In genomic region chr7:52958621-52959140, GRCh38 we compare ENCODE assay signal across 20 cellular contexts.
DNase-seq lines count a peak whose midpoint lies in the region; ATAC-seq and TF ChIP-seq lines count a peak whose summit lies in the region.
"Had no signal": no experiment of that assay in that cellular context is flagged by ENCODE, and none has a peak within 500 bp of the region (broad histone marks: within the 10 kb centered on the region; RNA-seq: fewer than 3 reads in every experiment).

No MANE protein-coding gene starts in this region.

- no peaks in the 10 kb centered on the region for H3K79me1 ChIP-seq in mesendoderm (ENCODE audit: low read length)

- H3K9me3 ChIP-seq in ascending aorta: no peaks in the 10 kb centered on the region
- H3K9me3 ChIP-seq in testis: no peaks in the 10 kb centered on the region
- H3K9me3 ChIP-seq: SJCRH30 had no signal

- H2AK5ac ChIP-seq in mesendoderm (ENCODE audit: low read length): no peak overlapping the region

- peak overlapping the region; percentile 68 for H3K18ac ChIP-seq in mesendoderm (ENCODE audit: low read length)

- H3K4me1 Mint-ChIP-seq in GM23338 (peaks cover 28% of the 10 kb centered on the region), T-cell (no peaks in the 10 kb centered on the region)

- intact Hi-C loops in ascending aorta (cut with DNase I) (no loop called here), testis (cut with DNase I; ENCODE audit: low total_unique reads) (no loop called here)

- no peak for DNase-seq in GM23338 (ENCODE audit: low spot score)
- DNase-seq in ascending aorta (ENCODE audit: low spot score in 2 of 2): no peak
- DNase-seq in mesendoderm: no peak
- DNase-seq in testis: no peak
- DNase-seq in NCI-H748 treated with DMSO at 0.1 percent for 48 hours (lab: John Stamatoyannopoulos, UW): no peak
- no peak for DNase-seq in NCI-H226
- no peak for DNase-seq in T-cell
- DNase-seq: DMS153; DND-41; MV-4-11; NCI-H1105; NCI-H1436 treated with DMSO at 0.1 percent for 48 hours; NCI-H187 treated with DMSO at 0.1 percent for 48 hours; NCI-H2171 treated with DMSO at 0.1 percent for 48 hours; NCI-H524; NCI-H82; NK-92 treated with Interleukin-12 subunit alpha and Interleukin-12 subunit beta, amount 100 ng/mL, for 24 hours; PC-9 had no signal

- H3K27ac ChIP-seq in GM23338 (ENCODE audit: low read depth): no peak overlapping the region
- H3K27ac ChIP-seq in ascending aorta: peak overlapping the region; percentile 46 to 67
- H3K27ac ChIP-seq in mesendoderm (ENCODE audit: low read depth, low read length): no peak overlapping the region
- peak overlapping the region; percentile 52 to 68 for H3K27ac ChIP-seq in testis
- H3K27ac ChIP-seq: PC-9, SJCRH30 had no signal

- H3K4me3 Mint-ChIP-seq in GM23338 (no peak overlapping the region), T-cell (no peak overlapping the region)

- no peaks in the 10 kb centered on the region for H4K20me1 ChIP-seq in GM23338 (replicated peaks; ENCODE audit: insufficient read depth)

- H2BK5ac ChIP-seq in mesendoderm (ENCODE audit: low read length): no peak overlapping the region

- H3K36me3 Mint-ChIP-seq in GM23338 (ENCODE audit: low read depth) (no peaks in the 10 kb centered on the region), T-cell (no peaks in the 10 kb centered on the region)

- H3K4me1 ChIP-seq in GM23338 (ENCODE audit: insufficient read depth) (peaks cover 27% of the 10 kb centered on the region), ascending aorta (peaks cover 0 to 24% of the 10 kb centered on the region in 2 donors), mesendoderm (ENCODE audit: control insufficient read depth, low read depth, low read length) (peaks cover 2% of the 10 kb centered on the region), testis (peaks cover 46% of the 10 kb centered on the region)
- H3K4me1 ChIP-seq: SJCRH30 had no signal

- no peak overlapping the region for H3K56ac ChIP-seq in mesendoderm (ENCODE audit: low read length)

- H4K5ac ChIP-seq in mesendoderm (ENCODE audit: low read length): no peak overlapping the region

- H3K23ac ChIP-seq in mesendoderm (ENCODE audit: low read length): no peak overlapping the region

- TF ChIP-seq CTCF in GM23338 (conservative IDR thresholded peaks at IDR 0.05; ENCODE audit: low read depth in 2 of 2): no peak
- TF ChIP-seq CTCF in ascending aorta (IDR thresholded peaks at IDR 0.05): no peak
- TF ChIP-seq CTCF in testis (IDR thresholded peaks at IDR 0.05): no peak

- WGBS in mesendoderm (ENCODE audit: extremely low coverage, insufficient coverage, low lambda C conversion rate): no CpG with 5 or more reads among the region's 4 CpGs
- WGBS in testis, 2 donors: 56 to 74% methylated on average over 4 of the region's 4 CpGs

- H3K9me3 Mint-ChIP-seq in GM23338: peaks cover 3% of the 10 kb centered on the region; the same call in 1 of the 3 replicates
- peaks cover 15 to 42% (median 28%) of the 10 kb centered on the region in 3 donors for H3K9me3 Mint-ChIP-seq in T-cell

- H3K4me2 ChIP-seq in GM23338 (peak overlapping the region; percentile 37; the same call in 1 of the 2 replicates), mesendoderm (ENCODE audit: low read length) (no peak overlapping the region)
- H3K4me2 ChIP-seq: PC-9 had no signal

- no peaks in the 10 kb centered on the region for H3K9me2 ChIP-seq in GM23338 (ENCODE audit: insufficient read depth)

- ATAC-seq in GM23338: no peak
- ATAC-seq in T-cell (replicated peaks in 1 of 4): no peak
- ATAC-seq: Right ventricle myocardium inferior had no signal

- POLR2A ChIA-PET in T-cell (lab: Charles Lee): no interaction called here

- H3K27ac Mint-ChIP-seq in GM23338: no peak overlapping the region
- no peak overlapping the region for H3K27ac Mint-ChIP-seq in T-cell

- no peak overlapping the region for H4K8ac ChIP-seq in mesendoderm (ENCODE audit: low read depth, low read length)

- H3K27me3 Mint-ChIP-seq in GM23338 (ENCODE audit: insufficient read depth, low read depth, poor library complexity): no peaks in the 10 kb centered on the region
- no peaks in the 10 kb centered on the region for H3K27me3 Mint-ChIP-seq in T-cell

- peak overlapping the region; percentile 57 for H2BK15ac ChIP-seq in mesendoderm (replicated peaks; ENCODE audit: low read depth)

- H3K4ac ChIP-seq in mesendoderm (ENCODE audit: low read depth, low read length): no peak overlapping the region

- H3K4me3 ChIP-seq in GM23338 (no peak overlapping the region), ascending aorta (no peak overlapping the region), mesendoderm (ENCODE audit: low read length) (no peak overlapping the region), testis (no peak overlapping the region)
- H3K4me3 ChIP-seq: PC-9, SJCRH30 had no signal

- CTCF ChIA-PET in T-cell (lab: Charles Lee): no interaction called here

- H3K9ac ChIP-seq in mesendoderm (ENCODE audit: low read length): no peak overlapping the region

- no peak for TF ChIP-seq POLR2A in testis (IDR thresholded peaks at IDR 0.05)

- H3K36me3 ChIP-seq in GM23338 (ENCODE audit: insufficient read depth) (no peaks in the 10 kb centered on the region), ascending aorta (no peaks in the 10 kb centered on the region), mesendoderm (ENCODE audit: control insufficient read depth, insufficient read depth, low read length) (no peaks in the 10 kb centered on the region), testis (ENCODE audit: low read depth, missing control alignments) (no peaks in the 10 kb centered on the region)
- H3K36me3 ChIP-seq: SJCRH30 had no signal

- no peak overlapping the region; the same call in 1 of the 2 replicates for H2AFZ ChIP-seq in GM23338
- H2AFZ ChIP-seq: PC-9 had no signal

- H3K79me2 ChIP-seq in GM23338 (replicated peaks; ENCODE audit: insufficient read depth) (no peaks in the 10 kb centered on the region), mesendoderm (ENCODE audit: control insufficient read depth, insufficient read depth, low read length) (no peaks in the 10 kb centered on the region)

- no peaks in the 10 kb centered on the region for H3K27me3 ChIP-seq in GM23338 (ENCODE audit: insufficient read depth)
- H3K27me3 ChIP-seq in ascending aorta: no peaks in the 10 kb centered on the region
- H3K27me3 ChIP-seq in mesendoderm (ENCODE audit: insufficient read depth, low read length, poor library complexity): no peaks in the 10 kb centered on the region
- H3K27me3 ChIP-seq in testis: no peaks in the 10 kb centered on the region

- H3F3A ChIP-seq in GM23338 (replicated peaks; ENCODE audit: low read depth): no peaks in the 10 kb centered on the region

- no peak overlapping the region for H2BK120ac ChIP-seq in mesendoderm (ENCODE audit: low read depth, low read length)

TF ChIP-seq in GM23338, 12 proteins besides CTCF, POLR2A, EP300 and RAD21 (continues in another document):
- no peak for TF ChIP-seq ZNF114 (CRISPR knock-in tag; IDR thresholded peaks at IDR 0.05)
- TF ChIP-seq EZH2 (IDR thresholded peaks at IDR 0.05; ENCODE audit: low read depth, unreplicated experiment): no peak
- no peak for TF ChIP-seq REST (IDR thresholded peaks at IDR 0.05; ENCODE audit: unreplicated experiment)

Comparison
In these comparisons a context has a peak if more than half of its experiments do, and no peak if none do; other contexts are left out.
1. H3K27ac ChIP-seq: peak in ascending aorta (2 of 2) and testis (2 of 2); none in GM23338 (single experiment) and mesendoderm (single experiment).